Comparison of ENCODE assay signal across 24 cellular contexts in the genomic region with DNA sequence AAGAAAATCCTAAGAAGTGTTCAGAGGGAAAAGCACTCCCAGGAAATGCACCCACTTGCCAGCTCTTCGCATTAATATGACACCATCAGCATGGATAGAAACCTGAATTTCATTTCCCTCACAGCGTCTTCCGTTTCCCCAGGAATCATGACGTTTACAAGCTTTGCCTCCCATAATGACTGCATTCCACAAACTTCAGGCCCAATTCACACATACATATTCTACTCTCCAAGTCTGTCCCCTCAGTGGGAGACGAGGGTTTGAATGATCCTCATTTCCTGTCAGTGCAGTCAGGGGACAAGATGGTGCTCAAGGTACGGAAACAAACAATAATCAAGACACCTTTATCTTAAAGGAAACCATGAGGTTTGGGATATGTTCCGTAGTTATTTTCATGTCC. TPM values are rescaled to one million over a fixed set of nuclear protein-coding genes. Genes with fewer than 3 reads are reported as not detected.
DNase-seq lines count a peak whose midpoint lies in the region; ATAC-seq lines count a peak whose summit lies in the region.
"Had no signal": no experiment of that assay in that cellular context is flagged by ENCODE, and none has a peak within 500 bp of the region (broad histone marks: within the 10 kb centered on the region; RNA-seq: fewer than 3 reads in every experiment).

No MANE protein-coding gene starts in this region.

- WGBS in neuronal stem cell (ENCODE audit: extremely low coverage in 2 of 2, insufficient read length in 2 of 2, insufficient replicate concordance in 1 of 2), 2 donors: no CpG with 5 or more reads among the region's 7 CpGs

- H3K9ac ChIP-seq in HUES48 (ENCODE audit: low read depth, low read length) (no peak overlapping the region), neuronal stem cell (ENCODE audit: low read depth, low read length, poor library complexity) (no peak overlapping the region)

- no peak overlapping the region for H3K4ac ChIP-seq in neuronal stem cell (ENCODE audit: low read length)

- H2AFZ ChIP-seq in neuronal stem cell (ENCODE audit: low read length): peak overlapping the region; percentile 70

- H3K27ac ChIP-seq in HUES48 (ENCODE audit: low read depth, low read length) (peak overlapping the region; percentile 37), caudate nucleus (ENCODE audit: low read depth, low read length) (peak overlapping the region; percentile 85), neuronal stem cell (replicated peaks; ENCODE audit: low read length) (no peak overlapping the region)
- H3K27ac ChIP-seq: HL-60, lower lobe of right lung, uterus had no signal

- no peak overlapping the region for H2BK12ac ChIP-seq in neuronal stem cell (ENCODE audit: low read length)

- H3K4me3 ChIP-seq in HUES48 (ENCODE audit: low read depth, low read length): no peak overlapping the region
- no peak overlapping the region for H3K4me3 ChIP-seq in neuronal stem cell (ENCODE audit: low read length in 2 of 2)
- H3K4me3 ChIP-seq: lower lobe of right lung, uterus had no signal

- intact Hi-C loops in activated T-helper 1 cell treated with anti-CD3 and anti-CD28 coated beads, Interleukin-12 subunit alpha, Interleukin-12 subunit beta, Interleukin-2, Interleukin-4 antibody, amounts not matched to agents 30 ng/mL and 10 ng/mL and 1 ng/mL, durations not matched to agents 14 hours and 24 hours and 36 hours (cut with micrococcal nuclease): no loop called here

- H4K8ac ChIP-seq in neuronal stem cell (ENCODE audit: low read depth, low read length): no peak overlapping the region

- no peak overlapping the region for H3K4me3 Mint-ChIP-seq in activated T-helper 1 cell treated with anti-CD3 and anti-CD28 coated beads, Interleukin-12 subunit alpha, Interleukin-12 subunit beta, Interleukin-2, Interleukin-4 antibody, amounts not matched to agents 30 ng/mL and 10 ng/mL and 1 ng/mL, durations not matched to agents 14 hours and 24 hours and 36 hours
- H3K4me3 Mint-ChIP-seq: activated B cell treated with CpG ODN at 0.5 μM for 24 hours; activated naive CD8-positive, alpha-beta T cell treated with anti-CD3 and anti-CD28 coated beads, Interleukin-2, amount 10 ng/mL, durations not matched to agents 7 days and 5 days had no signal

- H2BK5ac ChIP-seq in neuronal stem cell (ENCODE audit: low read length): no peak overlapping the region

- H3K23ac ChIP-seq in neuronal stem cell (ENCODE audit: low read depth, low read length, poor library complexity): no peak overlapping the region

- H2BK120ac ChIP-seq in neuronal stem cell (ENCODE audit: low read depth, low read length): no peak overlapping the region

- no peaks in the 10 kb centered on the region for H3K36me3 ChIP-seq in HUES48 (ENCODE audit: control insufficient read depth, insufficient read depth, low read length)
- no peaks in the 10 kb centered on the region for H3K36me3 ChIP-seq in neuronal stem cell (replicated peaks in 1 of 2; ENCODE audit: control insufficient read depth in 2 of 2, insufficient read depth in 2 of 2, low read length in 2 of 2)
- H3K36me3 ChIP-seq: BE2C, lower lobe of right lung, uterus had no signal

- no peak overlapping the region for H2BK15ac ChIP-seq in neuronal stem cell (ENCODE audit: low read length)

- H3K9me3 Mint-ChIP-seq in activated T-helper 1 cell treated with anti-CD3 and anti-CD28 coated beads, Interleukin-12 subunit alpha, Interleukin-12 subunit beta, Interleukin-2, Interleukin-4 antibody, amounts not matched to agents 30 ng/mL and 10 ng/mL and 1 ng/mL, durations not matched to agents 14 hours and 24 hours and 36 hours: peaks cover 2% of the 10 kb centered on the region

- no peaks in the 10 kb centered on the region for H3K79me1 ChIP-seq in neuronal stem cell (ENCODE audit: low read depth, low read length)

- H3K18ac ChIP-seq in neuronal stem cell (ENCODE audit: low read length): no peak overlapping the region

- ATAC-seq in HG03159 (IDR thresholded peaks at IDR 0.05; ENCODE audit: unreplicated experiment) (no peak), GM18867 (IDR thresholded peaks at IDR 0.05; ENCODE audit: unreplicated experiment) (no peak)
- ATAC-seq: lower lobe of right lung had no signal

- no peaks in the 10 kb centered on the region for H3K4me1 Mint-ChIP-seq in activated T-helper 1 cell treated with anti-CD3 and anti-CD28 coated beads, Interleukin-12 subunit alpha, Interleukin-12 subunit beta, Interleukin-2, Interleukin-4 antibody, amounts not matched to agents 30 ng/mL and 10 ng/mL and 1 ng/mL, durations not matched to agents 14 hours and 24 hours and 36 hours (ENCODE audit: low read depth)
- H3K4me1 Mint-ChIP-seq: activated B cell treated with CpG ODN at 0.5 μM for 24 hours; activated naive CD8-positive, alpha-beta T cell treated with anti-CD3 and anti-CD28 coated beads, Interleukin-2, amount 10 ng/mL, durations not matched to agents 7 days and 5 days had no signal

- no peak overlapping the region for H3K14ac ChIP-seq in neuronal stem cell (ENCODE audit: low read length)

- H3K27ac Mint-ChIP-seq in activated T-helper 1 cell treated with anti-CD3 and anti-CD28 coated beads, Interleukin-12 subunit alpha, Interleukin-12 subunit beta, Interleukin-2, Interleukin-4 antibody, amounts not matched to agents 30 ng/mL and 10 ng/mL and 1 ng/mL, durations not matched to agents 14 hours and 24 hours and 36 hours: no peak overlapping the region
- H3K27ac Mint-ChIP-seq: activated B cell treated with CpG ODN at 0.5 μM for 24 hours; activated naive CD8-positive, alpha-beta T cell treated with anti-CD3 and anti-CD28 coated beads, Interleukin-2, amount 10 ng/mL, durations not matched to agents 7 days and 5 days had no signal

- H4K91ac ChIP-seq in neuronal stem cell (ENCODE audit: low read depth, low read length, poor library complexity): no peak overlapping the region

- H2AK5ac ChIP-seq in neuronal stem cell (ENCODE audit: low read depth, low read length): no peak overlapping the region

- no peak for DNase-seq in caudate nucleus (lab: John Stamatoyannopoulos, UW)
- peak; percentile 56 for DNase-seq in iPS DF 4.7 (ENCODE audit: extremely low read depth, low spot score)
- DNase-seq in neuronal stem cell (ENCODE audit: low spot score): no peak
- no peak for DNase-seq in activated T-helper 1 cell treated with anti-CD3 and anti-CD28 coated beads, Interleukin-12 subunit alpha, Interleukin-12 subunit beta, Interleukin-2, Interleukin-4 antibody, amounts not matched to agents 30 ng/mL and 10 ng/mL and 1 ng/mL, durations not matched to agents 14 hours and 24 hours and 36 hours (ENCODE audit: low spot score)
- DNase-seq in NCI-H1048 (lab: John Stamatoyannopoulos, UW): no peak
- DNase-seq: activated B cell treated with CpG ODN at 0.5 μM for 24 hours; activated naive CD8-positive, alpha-beta T cell treated with anti-CD3 and anti-CD28 coated beads, Interleukin-2, amount 10 ng/mL, durations not matched to agents 7 days and 5 days; BE2C; cerebellar nuclear complex; effector CD4-positive, alpha-beta T cell; foreskin fibroblast; H7; IMR-90; lower lobe of right lung; NCI-H1105; NCI-H446 treated with DMSO at 0.1 percent for 48 hours; occipital lobe; SHP77; SW 1271; uterus had no signal

- H3K4me2 ChIP-seq in neuronal stem cell (ENCODE audit: insufficient read depth, low read length, poor library complexity, severe bottlenecking): no peak overlapping the region

- no peaks in the 10 kb centered on the region for H3K27me3 ChIP-seq in HUES48 (ENCODE audit: control insufficient read depth, insufficient read depth, low read length)
- no peaks in the 10 kb centered on the region for H3K27me3 ChIP-seq in neuronal stem cell (ENCODE audit: control insufficient read depth in 3 of 3, insufficient read depth in 3 of 3, low read depth in 1 of 3, low read length in 3 of 3)
- H3K27me3 ChIP-seq: BE2C, uterus had no signal

- H3K9me3 ChIP-seq in HUES48 (ENCODE audit: control insufficient read depth, insufficient read depth, low read length) (peaks cover 13% of the 10 kb centered on the region), neuronal stem cell (replicated peaks in 1 of 2; ENCODE audit: control insufficient read depth in 2 of 2, insufficient read depth in 1 of 2, low read depth in 1 of 2, low read length in 2 of 2) (no peaks in the 10 kb centered on the region)
- H3K9me3 ChIP-seq: BE2C, lower lobe of right lung, uterus had no signal

- H3K27me3 Mint-ChIP-seq in activated T-helper 1 cell treated with anti-CD3 and anti-CD28 coated beads, Interleukin-12 subunit alpha, Interleukin-12 subunit beta, Interleukin-2, Interleukin-4 antibody, amounts not matched to agents 30 ng/mL and 10 ng/mL and 1 ng/mL, durations not matched to agents 14 hours and 24 hours and 36 hours (ENCODE audit: insufficient read depth): no peaks in the 10 kb centered on the region
- H3K27me3 Mint-ChIP-seq: activated B cell treated with CpG ODN at 0.5 μM for 24 hours; activated naive CD8-positive, alpha-beta T cell treated with anti-CD3 and anti-CD28 coated beads, Interleukin-2, amount 10 ng/mL, durations not matched to agents 7 days and 5 days had no signal

- H3K36me3 Mint-ChIP-seq in activated T-helper 1 cell treated with anti-CD3 and anti-CD28 coated beads, Interleukin-12 subunit alpha, Interleukin-12 subunit beta, Interleukin-2, Interleukin-4 antibody, amounts not matched to agents 30 ng/mL and 10 ng/mL and 1 ng/mL, durations not matched to agents 14 hours and 24 hours and 36 hours (ENCODE audit: low read depth): no peaks in the 10 kb centered on the region
- H3K36me3 Mint-ChIP-seq: activated naive CD8-positive, alpha-beta T cell treated with anti-CD3 and anti-CD28 coated beads, Interleukin-2, amount 10 ng/mL, durations not matched to agents 7 days and 5 days had no signal

- peaks cover 18% of the 10 kb centered on the region for H3K4me1 ChIP-seq in HUES48 (ENCODE audit: control insufficient read depth, insufficient read depth, low read length)
- peaks cover 0 to 23% of the 10 kb centered on the region in 2 donors for H3K4me1 ChIP-seq in neuronal stem cell (ENCODE audit: control insufficient read depth in 2 of 2, insufficient read depth in 1 of 2, low read depth in 1 of 2, low read length in 2 of 2)
- H3K4me1 ChIP-seq: lower lobe of right lung, uterus had no signal

RNA-seq across cellular contexts. Expression of a gene that starts 44.9 kb away (rescaled TPM):
- 48.4 TPM for polyA plus RNA-seq in neuronal stem cell (2013, experiment 1 of 2)
- 49.4 TPM for polyA plus RNA-seq in neuronal stem cell (2013, experiment 2 of 2)
- 35.0 and 38.8 TPM in 2 replicates for total RNA-seq in activated T-helper 1 cell treated with anti-CD3 and anti-CD28 coated beads, Interleukin-12 subunit alpha, Interleukin-12 subunit beta, Interleukin-2, Interleukin-4 antibody, amounts not matched to agents 30 ng/mL and 10 ng/mL and 1 ng/mL, durations not matched to agents 14 hours and 24 hours and 36 hours
